In the genomic region with DNA sequence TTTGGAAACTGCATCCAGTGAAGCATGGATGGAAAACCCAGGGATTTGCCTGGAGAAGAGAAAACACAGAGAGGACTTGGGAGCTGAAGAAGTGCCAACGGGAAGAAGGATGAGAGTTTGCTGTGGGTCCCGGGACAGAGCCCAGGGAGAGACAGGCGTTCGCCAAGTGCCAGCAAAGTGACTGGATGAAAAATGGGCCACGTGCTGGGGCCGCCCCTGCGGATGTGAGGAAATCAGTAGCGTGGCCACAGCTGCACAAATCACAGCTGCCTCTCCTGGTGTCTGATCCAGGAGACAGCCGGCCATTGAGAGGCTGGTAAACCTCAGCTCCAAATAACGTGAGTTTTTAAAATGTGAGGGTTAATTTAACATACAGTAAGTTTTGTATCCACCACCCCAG, we compare ENCODE assay signal across 1 cellular context.
TF ChIP-seq lines count a peak whose summit lies in the region.

No MANE protein-coding gene starts in this region.

TF ChIP-seq in GM12878, 131 proteins besides CTCF, POLR2A, EP300 and RAD21:
- TF ChIP-seq CREB1 (IDR thresholded peaks at IDR 0.05; ENCODE audit: low read depth) = 0 out of 2 replicates have a peak, but pooled peaks have one; percentile 32
- no peak for TF ChIP-seq ZNF207 (IDR thresholded peaks at IDR 0.05; ENCODE audit: borderline replicate concordance)
- TF ChIP-seq, protein P1, sequence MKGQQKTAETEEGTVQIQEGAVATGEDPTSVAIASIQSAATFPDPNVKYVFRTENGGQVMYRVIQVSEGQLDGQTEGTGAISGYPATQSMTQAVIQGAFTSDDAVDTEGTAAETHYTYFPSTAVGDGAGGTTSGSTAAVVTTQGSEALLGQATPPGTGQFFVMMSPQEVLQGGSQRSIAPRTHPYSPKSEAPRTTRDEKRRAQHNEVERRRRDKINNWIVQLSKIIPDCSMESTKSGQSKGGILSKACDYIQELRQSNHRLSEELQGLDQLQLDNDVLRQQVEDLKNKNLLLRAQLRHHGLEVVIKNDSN (IDR thresholded peaks at IDR 0.05; ENCODE audit: borderline replicate concordance, extremely low read length, insufficient read depth, low read depth, low read length) = peak; percentile 61
TF ChIP-seq in GM12878: peak in this region for 2.
